8 cellular contexts compared by ENCODE assay signal in genomic region chr10:12129222-12130111, GRCh38. TPM values are rescaled to one million over a fixed set of nuclear protein-coding genes. Genes with fewer than 3 reads are reported as not detected.
DNase-seq lines count a peak whose midpoint lies in the region; ATAC-seq, FAIRE-seq and TF ChIP-seq lines count a peak whose summit lies in the region.

SEC61A2 (plus strand) TSS chr10:12129677; CDS start chr10:12129788, 111 bp downstream.

- intact Hi-C loops in kidney (cut with DNase I): no loop called here

- peaks cover 11% of the 10 kb centered on the region for H3K36me3 Mint-ChIP-seq in central memory CD8-positive, alpha-beta T cell (ENCODE audit: insufficient read depth)

- no peak for FAIRE-seq in kidney (lab: Jason Lieb, UNC)

- peak within 1 kb of the TSS; percentile 92 for H3K27ac Mint-ChIP-seq in central memory CD8-positive, alpha-beta T cell (ENCODE audit: low read depth)

- TF ChIP-seq CTCF in kidney (IDR thresholded peaks at IDR 0.05; ENCODE audit: borderline replicate concordance, extremely low read depth, insufficient read depth): no peak

- H3K9me3 ChIP-seq in kidney (ENCODE audit: control insufficient read depth in 1 of 2, low read length in 2 of 2): no peaks in the 10 kb centered on the region

- H3K9ac ChIP-seq in kidney (ENCODE audit: low read length in 2 of 2): peak within 1 kb of the TSS; percentile 37 to 65

- H3K36me3 ChIP-seq in kidney (ENCODE audit: control insufficient read depth in 1 of 2, insufficient read depth in 2 of 2, low read length in 2 of 2): peaks cover 0 to 3% of the 10 kb centered on the region in 2 donors

- H3K4me3 Mint-ChIP-seq in central memory CD8-positive, alpha-beta T cell: peak within 1 kb of the TSS; percentile 84

- peak within 1 kb of the TSS; percentile 74 to 95 for H3K27ac ChIP-seq in kidney (ENCODE audit: low read depth in 2 of 2, low read length in 2 of 2)

- DNase-seq in AG08396 (ENCODE audit: low spot score) (peak; percentile 100), NCI-H2227 treated with DMSO at 0.1 percent for 48 hours (lab: John Stamatoyannopoulos, UW) (peak; percentile 82), kidney (peak; percentile 98)
- peak; percentile 92 for DNase-seq in activated CD4-positive, CD25-positive, alpha-beta regulatory T cell treated with anti-CD3 and anti-CD28 coated beads, Interleukin-2, amount 50 U/mL, for 16 hours (ENCODE audit: low read depth, low spot score)
- peak; percentile 92 to 98 for DNase-seq in central memory CD8-positive, alpha-beta T cell (ENCODE audit: low spot score in 2 of 2)
- DNase-seq in stimulated activated CD4-positive, alpha-beta T cell treated with anti-CD3 and anti-CD28 coated beads, Interleukin-15, amount 100 ng/mL, for 1 hour (ENCODE audit: low read depth in 1 of 2, low spot score in 1 of 2): peak; percentile 97 to 99

- H3K9me3 Mint-ChIP-seq in central memory CD8-positive, alpha-beta T cell: no peaks in the 10 kb centered on the region

- peaks cover 18% of the 10 kb centered on the region for H3K4me1 Mint-ChIP-seq in central memory CD8-positive, alpha-beta T cell

- no peaks in the 10 kb centered on the region for H3K27me3 Mint-ChIP-seq in central memory CD8-positive, alpha-beta T cell

- H3K4me1 ChIP-seq in kidney (ENCODE audit: control insufficient read depth in 1 of 2, insufficient read depth in 1 of 2, low read depth in 1 of 2, low read length in 2 of 2): no peaks in the 10 kb centered on the region

- peak; percentile 93 for ATAC-seq in GM18909 (IDR thresholded peaks at IDR 0.05; ENCODE audit: poor library complexity, unreplicated experiment)
- peak; percentile 87 for ATAC-seq in HG03159 (IDR thresholded peaks at IDR 0.05; ENCODE audit: unreplicated experiment)
- ATAC-seq in central memory CD8-positive, alpha-beta T cell (replicated peaks; ENCODE audit: extremely low read depth, poor library complexity, severe bottlenecking): peak; percentile 87

- H3K4me3 ChIP-seq in kidney (ENCODE audit: low read length in 2 of 2): peak within 1 kb of the TSS; percentile 90 to 92

RNA-seq across cellular contexts. Expression of gene SEC61A2, which starts in this region (rescaled TPM):
- total RNA-seq in kidney: 8.9 TPM
- 3.6 TPM for polyA plus RNA-seq in kidney (ENCODE audit: insufficient read depth, low read depth, low replicate concordance)

Comparison
In these comparisons a context has a peak if more than half of its experiments do, and no peak if none do; other contexts are left out.
1. Peak in every context shown above with its lines: DNase-seq, ATAC-seq, H3K4me3 ChIP-seq and H3K27ac ChIP-seq.